2 cellular contexts compared by ENCODE assay signal in the genomic region with DNA sequence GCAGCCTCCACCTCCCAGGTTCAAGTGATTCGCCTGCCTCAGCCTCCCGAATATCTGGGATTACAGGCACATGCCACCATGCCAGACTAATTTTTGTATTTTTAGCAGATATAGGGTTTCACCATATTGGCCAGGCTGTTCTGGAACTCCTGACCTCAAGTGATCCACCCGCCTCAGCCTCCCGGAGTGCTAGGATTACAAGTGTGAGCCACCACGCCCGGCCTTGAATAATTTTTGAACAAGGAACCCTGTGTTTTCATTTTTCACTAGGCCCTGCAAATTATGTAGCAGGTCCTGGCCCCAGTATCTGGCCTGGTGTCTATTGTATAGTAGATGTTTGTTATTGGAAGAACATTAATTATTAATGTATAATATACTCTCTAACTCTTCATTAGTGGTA.
TF ChIP-seq lines count a peak whose summit lies in the region.

No MANE protein-coding gene starts in this region.

TF ChIP-seq in neural cell, 6 proteins besides CTCF, POLR2A, EP300 and RAD21:
- TF ChIP-seq SMC3 (conservative IDR thresholded peaks at IDR 0.05; ENCODE audit: poor library complexity) (no peak), REST (IDR thresholded peaks at IDR 0.05; ENCODE audit: borderline replicate concordance) (no peak), TAF1 (IDR thresholded peaks at IDR 0.05; ENCODE audit: low read depth) (no peak), POLR2AphosphoS5 (IDR thresholded peaks at IDR 0.05) (no peak), MXI1 (conservative IDR thresholded peaks at IDR 0.05; ENCODE audit: poor library complexity, severe bottlenecking) (no peak), EZH2 (IDR thresholded peaks at IDR 0.05; ENCODE audit: borderline replicate concordance, insufficient read depth, low read length, poor library complexity, severe bottlenecking) (no peak)
TF ChIP-seq in neural cell: peak in this region for 0.

TF ChIP-seq in GM23338, 12 proteins besides CTCF, POLR2A, EP300 and RAD21:
- no peak for TF ChIP-seq REST (IDR thresholded peaks at IDR 0.05; ENCODE audit: unreplicated experiment)
- no peak for TF ChIP-seq CREB1 (CRISPR knock-in tag; IDR thresholded peaks at IDR 0.05; ENCODE audit: low read depth)
- TF ChIP-seq EZH2 (IDR thresholded peaks at IDR 0.05; ENCODE audit: low read depth, unreplicated experiment), result no peak
- TF ChIP-seq NANOG (IDR thresholded peaks at IDR 0.05; ENCODE audit: borderline replicate concordance), result no peak
- no peak for TF ChIP-seq JUNB (IDR thresholded peaks at IDR 0.05; ENCODE audit: unreplicated experiment)
- no peak for TF ChIP-seq ZNF331 (CRISPR knock-in tag; IDR thresholded peaks at IDR 0.05; ENCODE audit: low read depth)
- TF ChIP-seq EZH2phosphoT487 (IDR thresholded peaks at IDR 0.05; ENCODE audit: unreplicated experiment), result no peak
- TF ChIP-seq ZNF114 (CRISPR knock-in tag; IDR thresholded peaks at IDR 0.05), result no peak
